ENCODE assay signal across 1 cellular context in genomic region chr16:66590322-66590721, GRCh38.
TF ChIP-seq lines count a peak whose summit lies in the region.

No MANE protein-coding gene starts in this region.

TF ChIP-seq in K562, 482 proteins besides CTCF, POLR2A, EP300 and RAD21:
- TF ChIP-seq ZNF431 (CRISPR knock-in tag; IDR thresholded peaks at IDR 0.05) (no peak), RBM22 (IDR thresholded peaks at IDR 0.05; ENCODE audit: low read depth, low read length, poor library complexity, severe bottlenecking) (no peak), MAFG (tag; conservative IDR thresholded peaks at IDR 0.05) (0 out of 2 replicates have a peak, but pooled peaks have one; percentile 8), EZH2 (IDR thresholded peaks at IDR 0.05; ENCODE audit: borderline replicate concordance, low read depth, low read length) (no peak), ZNF717 (CRISPR knock-in tag; IDR thresholded peaks at IDR 0.05) (no peak)
